In the genomic region with DNA sequence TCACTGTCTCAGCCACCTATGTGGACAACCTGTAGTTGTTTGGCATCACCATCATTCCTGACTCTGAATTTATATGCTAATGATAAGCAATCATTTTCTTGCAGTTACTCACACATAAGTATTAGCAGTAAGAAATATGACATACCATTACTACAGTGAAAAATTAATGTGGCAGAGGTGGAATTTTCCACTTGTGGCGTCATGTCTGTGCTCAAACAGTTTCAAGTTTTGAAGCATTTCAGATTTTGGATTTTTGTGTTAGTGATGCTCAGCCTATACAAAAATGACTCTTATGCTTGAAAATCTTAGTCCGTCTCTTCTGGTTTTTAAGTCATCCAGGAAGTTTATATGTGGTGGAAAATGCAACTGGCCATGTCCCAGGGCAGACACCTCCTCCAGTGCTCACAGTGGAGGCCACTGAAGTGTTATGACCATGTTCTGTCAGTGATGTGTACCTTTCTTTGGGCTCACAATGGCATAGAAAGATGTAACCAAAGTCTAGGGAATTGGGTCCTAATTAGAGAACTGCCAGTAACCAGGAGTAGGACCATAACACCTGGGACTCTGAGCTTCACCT, we compare ENCODE assay signal across 1 cellular context.
TF ChIP-seq lines count a peak whose summit lies in the region.

No MANE protein-coding gene starts in this region.

TF ChIP-seq in GM12878, 131 proteins besides CTCF, POLR2A, EP300 and RAD21 (continued from another document):
- TF ChIP-seq, protein P1, sequence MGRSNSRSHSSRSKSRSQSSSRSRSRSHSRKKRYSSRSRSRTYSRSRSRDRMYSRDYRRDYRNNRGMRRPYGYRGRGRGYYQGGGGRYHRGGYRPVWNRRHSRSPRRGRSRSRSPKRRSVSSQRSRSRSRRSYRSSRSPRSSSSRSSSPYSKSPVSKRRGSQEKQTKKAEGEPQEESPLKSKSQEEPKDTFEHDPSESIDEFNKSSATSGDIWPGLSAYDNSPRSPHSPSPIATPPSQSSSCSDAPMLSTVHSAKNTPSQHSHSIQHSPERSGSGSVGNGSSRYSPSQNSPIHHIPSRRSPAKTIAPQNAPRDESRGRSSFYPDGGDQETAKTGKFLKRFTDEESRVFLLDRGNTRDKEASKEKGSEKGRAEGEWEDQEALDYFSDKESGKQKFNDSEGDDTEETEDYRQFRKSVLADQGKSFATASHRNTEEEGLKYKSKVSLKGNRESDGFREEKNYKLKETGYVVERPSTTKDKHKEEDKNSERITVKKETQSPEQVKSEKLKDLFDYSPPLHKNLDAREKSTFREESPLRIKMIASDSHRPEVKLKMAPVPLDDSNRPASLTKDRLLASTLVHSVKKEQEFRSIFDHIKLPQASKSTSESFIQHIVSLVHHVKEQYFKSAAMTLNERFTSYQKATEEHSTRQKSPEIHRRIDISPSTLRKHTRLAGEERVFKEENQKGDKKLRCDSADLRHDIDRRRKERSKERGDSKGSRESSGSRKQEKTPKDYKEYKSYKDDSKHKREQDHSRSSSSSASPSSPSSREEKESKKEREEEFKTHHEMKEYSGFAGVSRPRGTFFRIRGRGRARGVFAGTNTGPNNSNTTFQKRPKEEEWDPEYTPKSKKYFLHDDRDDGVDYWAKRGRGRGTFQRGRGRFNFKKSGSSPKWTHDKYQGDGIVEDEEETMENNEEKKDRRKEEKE (IDR thresholded peaks at IDR 0.05), result no peak
- TF ChIP-seq FOS (IDR thresholded peaks at IDR 0.05; ENCODE audit: borderline replicate concordance, extremely low read depth, insufficient read length) (no peak), MTA2 (IDR thresholded peaks at IDR 0.05; ENCODE audit: low read depth) (no peak), GABPA (IDR thresholded peaks at IDR 0.05; ENCODE audit: low read depth) (no peak), ZNF217 (IDR thresholded peaks at IDR 0.05) (no peak), ATF7 (IDR thresholded peaks at IDR 0.05; ENCODE audit: low read depth) (no peak), FOXM1 (IDR thresholded peaks at IDR 0.05; ENCODE audit: low read depth, low read length) (no peak), EED (IDR thresholded peaks at IDR 0.05; ENCODE audit: low read depth) (no peak), ZZZ3 (IDR thresholded peaks at IDR 0.05; ENCODE audit: control insufficient read depth, insufficient read length, low read depth) (no peak), GATAD2B (conservative IDR thresholded peaks at IDR 0.05; ENCODE audit: low read depth) (no peak), SRF (IDR thresholded peaks at IDR 0.05; ENCODE audit: low read depth in 2 of 2, low read length in 2 of 2) (no peak), NFYA (IDR thresholded peaks at IDR 0.05; ENCODE audit: borderline replicate concordance, low read depth, low read length) (no peak), BACH1 (IDR thresholded peaks at IDR 0.05; ENCODE audit: borderline replicate concordance) (no peak)
- TF ChIP-seq, protein P2, sequence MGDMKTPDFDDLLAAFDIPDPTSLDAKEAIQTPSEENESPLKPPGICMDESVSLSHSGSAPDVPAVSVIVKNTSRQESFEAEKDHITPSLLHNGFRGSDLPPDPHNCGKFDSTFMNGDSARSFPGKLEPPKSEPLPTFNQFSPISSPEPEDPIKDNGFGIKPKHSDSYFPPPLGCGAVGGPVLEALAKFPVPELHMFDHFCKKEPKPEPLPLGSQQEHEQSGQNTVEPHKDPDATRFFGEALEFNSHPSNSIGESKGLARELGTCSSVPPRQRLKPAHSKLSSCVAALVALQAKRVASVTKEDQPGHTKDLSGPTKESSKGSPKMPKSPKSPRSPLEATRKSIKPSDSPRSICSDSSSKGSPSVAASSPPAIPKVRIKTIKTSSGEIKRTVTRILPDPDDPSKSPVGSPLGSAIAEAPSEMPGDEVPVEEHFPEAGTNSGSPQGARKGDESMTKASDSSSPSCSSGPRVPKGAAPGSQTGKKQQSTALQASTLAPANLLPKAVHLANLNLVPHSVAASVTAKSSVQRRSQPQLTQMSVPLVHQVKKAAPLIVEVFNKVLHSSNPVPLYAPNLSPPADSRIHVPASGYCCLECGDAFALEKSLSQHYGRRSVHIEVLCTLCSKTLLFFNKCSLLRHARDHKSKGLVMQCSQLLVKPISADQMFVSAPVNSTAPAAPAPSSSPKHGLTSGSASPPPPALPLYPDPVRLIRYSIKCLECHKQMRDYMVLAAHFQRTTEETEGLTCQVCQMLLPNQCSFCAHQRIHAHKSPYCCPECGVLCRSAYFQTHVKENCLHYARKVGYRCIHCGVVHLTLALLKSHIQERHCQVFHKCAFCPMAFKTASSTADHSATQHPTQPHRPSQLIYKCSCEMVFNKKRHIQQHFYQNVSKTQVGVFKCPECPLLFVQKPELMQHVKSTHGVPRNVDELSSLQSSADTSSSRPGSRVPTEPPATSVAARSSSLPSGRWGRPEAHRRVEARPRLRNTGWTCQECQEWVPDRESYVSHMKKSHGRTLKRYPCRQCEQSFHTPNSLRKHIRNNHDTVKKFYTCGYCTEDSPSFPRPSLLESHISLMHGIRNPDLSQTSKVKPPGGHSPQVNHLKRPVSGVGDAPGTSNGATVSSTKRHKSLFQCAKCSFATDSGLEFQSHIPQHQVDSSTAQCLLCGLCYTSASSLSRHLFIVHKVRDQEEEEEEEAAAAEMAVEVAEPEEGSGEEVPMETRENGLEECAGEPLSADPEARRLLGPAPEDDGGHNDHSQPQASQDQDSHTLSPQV (IDR thresholded peaks at IDR 0.05), result no peak
- TF ChIP-seq, protein P3, sequence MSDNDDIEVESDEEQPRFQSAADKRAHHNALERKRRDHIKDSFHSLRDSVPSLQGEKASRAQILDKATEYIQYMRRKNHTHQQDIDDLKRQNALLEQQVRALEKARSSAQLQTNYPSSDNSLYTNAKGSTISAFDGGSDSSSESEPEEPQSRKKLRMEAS (IDR thresholded peaks at IDR 0.05; ENCODE audit: low read depth, low read length), result no peak
- TF ChIP-seq, protein P4, sequence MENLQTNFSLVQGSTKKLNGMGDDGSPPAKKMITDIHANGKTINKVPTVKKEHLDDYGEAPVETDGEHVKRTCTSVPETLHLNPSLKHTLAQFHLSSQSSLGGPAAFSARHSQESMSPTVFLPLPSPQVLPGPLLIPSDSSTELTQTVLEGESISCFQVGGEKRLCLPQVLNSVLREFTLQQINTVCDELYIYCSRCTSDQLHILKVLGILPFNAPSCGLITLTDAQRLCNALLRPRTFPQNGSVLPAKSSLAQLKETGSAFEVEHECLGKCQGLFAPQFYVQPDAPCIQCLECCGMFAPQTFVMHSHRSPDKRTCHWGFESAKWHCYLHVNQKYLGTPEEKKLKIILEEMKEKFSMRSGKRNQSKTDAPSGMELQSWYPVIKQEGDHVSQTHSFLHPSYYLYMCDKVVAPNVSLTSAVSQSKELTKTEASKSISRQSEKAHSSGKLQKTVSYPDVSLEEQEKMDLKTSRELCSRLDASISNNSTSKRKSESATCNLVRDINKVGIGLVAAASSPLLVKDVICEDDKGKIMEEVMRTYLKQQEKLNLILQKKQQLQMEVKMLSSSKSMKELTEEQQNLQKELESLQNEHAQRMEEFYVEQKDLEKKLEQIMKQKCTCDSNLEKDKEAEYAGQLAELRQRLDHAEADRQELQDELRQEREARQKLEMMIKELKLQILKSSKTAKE (IDR thresholded peaks at IDR 0.05; ENCODE audit: low read depth, poor library complexity, severe bottlenecking), result no peak
